9 cellular contexts compared by ENCODE assay signal in genomic region chr14:89041245-89041585, GRCh38.
DNase-seq lines count a peak whose midpoint lies in the region; ATAC-seq, FAIRE-seq and TF ChIP-seq lines count a peak whose summit lies in the region.
"Had no signal": no experiment of that assay in that cellular context is flagged by ENCODE, and none has a peak within 500 bp of the region (broad histone marks: within the 10 kb centered on the region; RNA-seq: fewer than 3 reads in every experiment).

No MANE protein-coding gene starts in this region.

- no peak overlapping the region for H3K27ac Mint-ChIP-seq in activated naive CD4-positive, alpha-beta T cell treated with anti-CD3 and anti-CD28 coated beads for 36 hours
- H3K27ac Mint-ChIP-seq in activated T-helper 1 cell treated with anti-CD3 and anti-CD28 coated beads, Interleukin-12 subunit alpha, Interleukin-12 subunit beta, Interleukin-2, Interleukin-4 antibody, amounts not matched to agents 30 ng/mL and 10 ng/mL and 1 ng/mL, durations not matched to agents 14 hours and 24 hours and 36 hours, result no peak overlapping the region

- peaks cover 8% of the 10 kb centered on the region for H3K27me3 Mint-ChIP-seq in activated naive CD4-positive, alpha-beta T cell treated with anti-CD3 and anti-CD28 coated beads for 36 hours (ENCODE audit: low read depth)
- H3K27me3 Mint-ChIP-seq in activated T-helper 1 cell treated with anti-CD3 and anti-CD28 coated beads, Interleukin-12 subunit alpha, Interleukin-12 subunit beta, Interleukin-2, Interleukin-4 antibody, amounts not matched to agents 30 ng/mL and 10 ng/mL and 1 ng/mL, durations not matched to agents 14 hours and 24 hours and 36 hours (ENCODE audit: insufficient read depth), result peaks cover 23% of the 10 kb centered on the region

- no peak for TF ChIP-seq POLR2A in right lobe of liver (IDR thresholded peaks at IDR 0.05)

- H3K27ac ChIP-seq in ascending aorta (peak overlapping the region; percentile 81 to 88), right lobe of liver (peak overlapping the region; percentile 79 to 89 (median 87))
- H3K27ac ChIP-seq: SK-N-MC had no signal

- peak; percentile 12 for DNase-seq in activated naive CD4-positive, alpha-beta T cell treated with anti-CD3 and anti-CD28 coated beads for 36 hours
- no peak for DNase-seq in activated naive CD4-positive, alpha-beta T cell treated with Interleukin-2 at 50 U/mL for 16 hours
- DNase-seq in ascending aorta (ENCODE audit: low spot score in 2 of 2) (peak in 1 of 2 donors; percentile 68), right lobe of liver (peak; percentile 60 to 86 (median 78)), urothelium cell line (ENCODE audit: low spot score) (peak; percentile 56), GM03348 (ENCODE audit: low spot score) (no peak)
- no peak for DNase-seq in activated T-helper 1 cell treated with anti-CD3 and anti-CD28 coated beads, Interleukin-12 subunit alpha, Interleukin-12 subunit beta, Interleukin-2, Interleukin-4 antibody, amounts not matched to agents 30 ng/mL and 10 ng/mL and 1 ng/mL, durations not matched to agents 14 hours and 24 hours and 36 hours (ENCODE audit: low spot score)

- H3K4me3 ChIP-seq in ascending aorta (peak overlapping the region; percentile 40 to 44), right lobe of liver (peak overlapping the region; percentile 14 to 47 (median 39))

- H3K4me3 Mint-ChIP-seq in activated naive CD4-positive, alpha-beta T cell treated with anti-CD3 and anti-CD28 coated beads for 36 hours, result no peak overlapping the region
- no peak overlapping the region for H3K4me3 Mint-ChIP-seq in activated T-helper 1 cell treated with anti-CD3 and anti-CD28 coated beads, Interleukin-12 subunit alpha, Interleukin-12 subunit beta, Interleukin-2, Interleukin-4 antibody, amounts not matched to agents 30 ng/mL and 10 ng/mL and 1 ng/mL, durations not matched to agents 14 hours and 24 hours and 36 hours

- ATAC-seq in right lobe of liver (peak; percentile 75 to 83 (median 78)), HG03520 (IDR thresholded peaks at IDR 0.05; ENCODE audit: unreplicated experiment) (no peak)

- peaks cover 0 to 11% of the 10 kb centered on the region in 2 donors for H3K4me1 ChIP-seq in ascending aorta
- peaks cover 0 to 13% (median 6%) of the 10 kb centered on the region in 4 donors for H3K4me1 ChIP-seq in right lobe of liver

- WGBS in right lobe of liver (ENCODE audit: insufficient coverage, low coverage, low lambda C conversion rate, missing lambda C conversion rate), result 6% methylated on average over 8 of the region's 8 CpGs

- no peak for FAIRE-seq in urothelium cell line (lab: Jason Lieb, UNC)

- CTCF ChIA-PET in activated naive CD4-positive, alpha-beta T cell treated with anti-CD3 and anti-CD28 coated beads for 36 hours (lab: Charles Lee), result interaction anchor here (0.5 to 2.3 kb wide), 19 partner anchors 262 to 931 kb away, joined by 3 to 9 read pairs (median 3); no protein-coding TSS in a partner anchor

- H3K4me1 Mint-ChIP-seq in activated naive CD4-positive, alpha-beta T cell treated with anti-CD3 and anti-CD28 coated beads for 36 hours (ENCODE audit: low read depth), result peaks cover 12% of the 10 kb centered on the region
- H3K4me1 Mint-ChIP-seq in activated T-helper 1 cell treated with anti-CD3 and anti-CD28 coated beads, Interleukin-12 subunit alpha, Interleukin-12 subunit beta, Interleukin-2, Interleukin-4 antibody, amounts not matched to agents 30 ng/mL and 10 ng/mL and 1 ng/mL, durations not matched to agents 14 hours and 24 hours and 36 hours (ENCODE audit: low read depth), result no peaks in the 10 kb centered on the region

- no peaks in the 10 kb centered on the region for H3K36me3 ChIP-seq in ascending aorta
- no peaks in the 10 kb centered on the region for H3K36me3 ChIP-seq in right lobe of liver

- peaks cover 2% of the 10 kb centered on the region for H3K9me3 Mint-ChIP-seq in activated naive CD4-positive, alpha-beta T cell treated with anti-CD3 and anti-CD28 coated beads for 36 hours
- peaks cover 15% of the 10 kb centered on the region for H3K9me3 Mint-ChIP-seq in activated T-helper 1 cell treated with anti-CD3 and anti-CD28 coated beads, Interleukin-12 subunit alpha, Interleukin-12 subunit beta, Interleukin-2, Interleukin-4 antibody, amounts not matched to agents 30 ng/mL and 10 ng/mL and 1 ng/mL, durations not matched to agents 14 hours and 24 hours and 36 hours

- TF ChIP-seq CTCF in ascending aorta (IDR thresholded peaks at IDR 0.05) (no peak), right lobe of liver (IDR thresholded peaks at IDR 0.05) (peak in 2 of 4 donors; percentile 21)

- H3K9me3 ChIP-seq in ascending aorta (no peaks in the 10 kb centered on the region), right lobe of liver (no peaks in the 10 kb centered on the region)

- intact Hi-C loops in activated naive CD4-positive, alpha-beta T cell treated with anti-CD3 and anti-CD28 coated beads for 36 hours (cut with micrococcal nuclease), result loop anchor here (2.0 to 10.0 kb wide), 3 partner anchors 134 to 644 kb away; no protein-coding TSS in a partner anchor
- intact Hi-C loops in ascending aorta (cut with DNase I) (loop anchor here (2.0 to 10.0 kb wide), 7 partner anchors 94 to 871 kb away; partner anchors contain the start of gene FOXN3), right lobe of liver (cut with DNase I) (no loop called here)
- intact Hi-C loops in activated T-helper 1 cell treated with anti-CD3 and anti-CD28 coated beads, Interleukin-12 subunit alpha, Interleukin-12 subunit beta, Interleukin-2, Interleukin-4 antibody, amounts not matched to agents 30 ng/mL and 10 ng/mL and 1 ng/mL, durations not matched to agents 14 hours and 24 hours and 36 hours (cut with micrococcal nuclease), result no loop called here

- no peaks in the 10 kb centered on the region for H3K36me3 Mint-ChIP-seq in activated naive CD4-positive, alpha-beta T cell treated with anti-CD3 and anti-CD28 coated beads for 36 hours (ENCODE audit: low read depth)
- no peaks in the 10 kb centered on the region for H3K36me3 Mint-ChIP-seq in activated T-helper 1 cell treated with anti-CD3 and anti-CD28 coated beads, Interleukin-12 subunit alpha, Interleukin-12 subunit beta, Interleukin-2, Interleukin-4 antibody, amounts not matched to agents 30 ng/mL and 10 ng/mL and 1 ng/mL, durations not matched to agents 14 hours and 24 hours and 36 hours (ENCODE audit: low read depth)

- no peaks in the 10 kb centered on the region for H3K27me3 ChIP-seq in ascending aorta
- H3K27me3 ChIP-seq in right lobe of liver, result no peaks in the 10 kb centered on the region

Comparison
In these comparisons a context has a peak if more than half of its experiments do, and no peak if none do; other contexts are left out.
1. DNase-seq: peak in activated naive CD4-positive, alpha-beta T cell treated with anti-CD3 and anti-CD28 coated beads for 36 hours (single experiment), right lobe of liver (3 of 3) and urothelium cell line (single experiment); none in activated naive CD4-positive, alpha-beta T cell treated with Interleukin-2 at 50 U/mL for 16 hours (single experiment), GM03348 (single experiment) and activated T-helper 1 cell treated with anti-CD3 and anti-CD28 coated beads, Interleukin-12 subunit alpha, Interleukin-12 subunit beta, Interleukin-2, Interleukin-4 antibody, amounts not matched to agents 30 ng/mL and 10 ng/mL and 1 ng/mL, durations not matched to agents 14 hours and 24 hours and 36 hours (single experiment).
2. intact Hi-C loops: an anchor here in activated naive CD4-positive, alpha-beta T cell treated with anti-CD3 and anti-CD28 coated beads for 36 hours (2.0 to 10.0 kb wide) and ascending aorta (2.0 to 10.0 kb wide); none called in right lobe of liver and activated T-helper 1 cell treated with anti-CD3 and anti-CD28 coated beads, Interleukin-12 subunit alpha, Interleukin-12 subunit beta, Interleukin-2, Interleukin-4 antibody, amounts not matched to agents 30 ng/mL and 10 ng/mL and 1 ng/mL, durations not matched to agents 14 hours and 24 hours and 36 hours.